ENCODE assay signal across 16 cellular contexts in the genomic region with DNA sequence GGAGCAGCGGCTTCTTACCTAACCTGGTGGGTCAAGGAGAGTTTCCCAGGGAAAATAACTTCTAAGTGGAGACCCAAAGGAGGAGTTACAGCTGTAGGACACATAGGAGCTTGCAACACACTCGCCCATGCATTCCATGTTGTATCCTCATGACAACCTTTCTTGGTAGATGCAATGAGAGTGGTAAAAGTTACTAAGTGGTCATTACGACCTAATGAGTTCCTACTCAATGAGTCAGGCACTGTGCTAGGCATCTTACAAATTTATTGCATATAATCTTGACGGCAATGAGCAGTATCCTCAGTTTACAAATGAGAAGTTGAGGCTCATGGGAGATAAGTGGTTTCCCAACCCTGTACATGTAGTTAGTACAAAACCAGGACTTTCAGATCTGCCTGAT.
DNase-seq lines count a peak whose midpoint lies in the region; ATAC-seq lines count a peak whose summit lies in the region.
"Had no signal": no experiment of that assay in that cellular context is flagged by ENCODE, and none has a peak within 500 bp of the region (broad histone marks: within the 10 kb centered on the region; RNA-seq: fewer than 3 reads in every experiment).

No MANE protein-coding gene starts in this region.

- DNase-seq in HCEC 1CT (peak; percentile 15), RKO (ENCODE audit: low spot score) (peak; percentile 6), mesenchymal stem cell (peak; percentile 43)
- DNase-seq in activated naive CD4-positive, alpha-beta T cell treated with anti-CD3 and anti-CD28 coated beads, Interleukin-2, amount 50 U/mL, for 72 hours (ENCODE audit: low spot score in 2 of 2) = no peak
- DNase-seq: DMS 273 treated with DMSO at 0.1 percent for 48 hours, KBM-7, NCI-H1092, NCI-H2081 treated with DMSO at 0.1 percent for 48 hours, NCI-H510A treated with DMSO at 0.1 percent for 48 hours, NCI-H82, PC-3, SJCRH30 had no signal

- H3K4me1 ChIP-seq in mesenchymal stem cell (ENCODE audit: control insufficient read depth, insufficient read depth, low read depth, low read length) = no peaks in the 10 kb centered on the region

- no peak overlapping the region for H3K23ac ChIP-seq in mesenchymal stem cell (ENCODE audit: low read length in 2 of 2)

- H3K36me3 Mint-ChIP-seq in activated naive CD4-positive, alpha-beta T cell treated with anti-CD3 and anti-CD28 coated beads, Interleukin-2, amount 50 U/mL, for 72 hours = no peaks in the 10 kb centered on the region

- no peak overlapping the region for H3K4me3 ChIP-seq in mesenchymal stem cell (ENCODE audit: insufficient read depth in 1 of 2, low read depth in 1 of 2, low read length in 2 of 2)
- H3K4me3 ChIP-seq: BLaER1, SJCRH30 had no signal

- H3K27ac Mint-ChIP-seq in activated naive CD4-positive, alpha-beta T cell treated with anti-CD3 and anti-CD28 coated beads, Interleukin-2, amount 50 U/mL, for 72 hours = no peak overlapping the region

- H2BK120ac ChIP-seq in mesenchymal stem cell (ENCODE audit: low read depth, low read length) = no peak overlapping the region

- no peaks in the 10 kb centered on the region for H3K36me3 ChIP-seq in mesenchymal stem cell (ENCODE audit: control insufficient read depth in 1 of 2, insufficient read depth in 2 of 2, low read depth in 1 of 2, low read length in 2 of 2)
- H3K36me3 ChIP-seq: BLaER1, SJCRH30 had no signal

- no peak overlapping the region for H4K8ac ChIP-seq in mesenchymal stem cell (ENCODE audit: low read length)

- no peak overlapping the region for H4K91ac ChIP-seq in mesenchymal stem cell (ENCODE audit: low read length)

- no peaks in the 10 kb centered on the region for H3K9me3 Mint-ChIP-seq in activated naive CD4-positive, alpha-beta T cell treated with anti-CD3 and anti-CD28 coated beads, Interleukin-2, amount 50 U/mL, for 72 hours

- H3K4ac ChIP-seq in mesenchymal stem cell (ENCODE audit: low read depth in 1 of 2, low read length in 2 of 2) = peak overlapping the region in 1 of 2 experiments; percentile 55

- H3K9me3 ChIP-seq in mesenchymal stem cell (ENCODE audit: control insufficient read depth, low read length) = no peaks in the 10 kb centered on the region
- H3K9me3 ChIP-seq: BLaER1, SJCRH30 had no signal

- WGBS in mesenchymal stem cell = 58% methylated on average over 3 of the region's 4 CpGs

- H3K18ac ChIP-seq in mesenchymal stem cell (ENCODE audit: low read depth in 1 of 2, low read length in 2 of 2) = no peak overlapping the region

- no peak overlapping the region for H2BK5ac ChIP-seq in mesenchymal stem cell (ENCODE audit: low read depth, low read length, poor library complexity, severe bottlenecking)

- no peak overlapping the region for H3K9ac ChIP-seq in mesenchymal stem cell (ENCODE audit: low read length)
- H3K9ac ChIP-seq: BLaER1 had no signal

- no peak overlapping the region for H2AFZ ChIP-seq in mesenchymal stem cell (ENCODE audit: low read depth, low read length)

- H3K14ac ChIP-seq in mesenchymal stem cell (ENCODE audit: low read length in 2 of 2) = no peak overlapping the region

- H2AK5ac ChIP-seq in mesenchymal stem cell (ENCODE audit: low read length, severe bottlenecking) = no peak overlapping the region

- H3K79me1 ChIP-seq in mesenchymal stem cell (replicated peaks; ENCODE audit: low read length, poor library complexity, severe bottlenecking) = no peaks in the 10 kb centered on the region

- no peak for ATAC-seq in HG03045 (IDR thresholded peaks at IDR 0.05; ENCODE audit: unreplicated experiment)
- ATAC-seq in GM18907 (IDR thresholded peaks at IDR 0.05; ENCODE audit: unreplicated experiment) = no peak
- ATAC-seq in HG03520 (IDR thresholded peaks at IDR 0.05; ENCODE audit: unreplicated experiment) = no peak
- ATAC-seq in activated naive CD4-positive, alpha-beta T cell treated with anti-CD3 and anti-CD28 coated beads, Interleukin-2, amount 50 U/mL, for 72 hours = no peak
- ATAC-seq: PC-3 had no signal

- H3K27ac ChIP-seq in mesenchymal stem cell (ENCODE audit: low read length, poor library complexity, severe bottlenecking) = no peak overlapping the region
- H3K27ac ChIP-seq: BLaER1, SJCRH30 had no signal

- no peak overlapping the region for H2BK15ac ChIP-seq in mesenchymal stem cell (ENCODE audit: low read depth, poor library complexity, severe bottlenecking)

- no peaks in the 10 kb centered on the region for H3K27me3 ChIP-seq in mesenchymal stem cell (ENCODE audit: control insufficient read depth in 1 of 2, insufficient read depth in 1 of 2, low read length in 2 of 2)
- H3K27me3 ChIP-seq: BLaER1, SJCRH30 had no signal

- no peak overlapping the region for H3K4me2 ChIP-seq in mesenchymal stem cell (ENCODE audit: low read length, poor library complexity, severe bottlenecking)
- H3K4me2 ChIP-seq: BLaER1 had no signal

- H2BK12ac ChIP-seq in mesenchymal stem cell (ENCODE audit: low read length in 2 of 2) = peak overlapping the region in 1 of 2 experiments; percentile 67

Comparison
In these comparisons a context has a peak if more than half of its experiments do, and no peak if none do; other contexts are left out.
1. DNase-seq: peak in HCEC 1CT (single experiment), RKO (single experiment) and mesenchymal stem cell (single experiment); none in activated naive CD4-positive, alpha-beta T cell treated with anti-CD3 and anti-CD28 coated beads, Interleukin-2, amount 50 U/mL, for 72 hours (0 of 2).